Comparison of ENCODE assay signal across 26 cellular contexts in the genomic region with DNA sequence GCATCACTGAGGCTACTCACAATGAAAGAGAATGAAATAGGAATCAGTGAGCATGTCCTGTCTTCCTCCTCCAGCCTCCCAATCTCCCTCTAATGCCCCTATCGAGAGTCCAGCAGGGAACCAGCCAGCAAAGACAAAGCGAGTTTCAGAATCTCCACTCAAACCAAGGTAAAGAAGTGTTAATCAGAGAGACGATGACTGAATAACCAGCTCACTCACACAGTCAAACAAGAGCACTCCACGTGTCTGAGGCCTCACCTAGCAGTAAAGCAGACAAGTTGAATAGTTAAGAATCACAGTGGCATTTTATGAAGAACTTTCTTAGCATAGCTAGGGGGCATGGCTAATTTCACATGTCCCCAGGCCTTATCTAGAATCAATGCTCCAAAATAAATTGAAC. TPM values are rescaled to one million over a fixed set of nuclear protein-coding genes. Genes with fewer than 3 reads are reported as not detected.
"Had no signal": no experiment of that assay in that cellular context is flagged by ENCODE, and none has a peak within 500 bp of the region (broad histone marks: within the 10 kb centered on the region; RNA-seq: fewer than 3 reads in every experiment).

No MANE protein-coding gene starts in this region.

- H3K27ac Mint-ChIP-seq: activated CD4-positive, alpha-beta memory T cell treated with anti-CD3 and anti-CD28 coated beads for 36 hours; activated naive CD4-positive, alpha-beta T cell treated with anti-CD3 and anti-CD28 coated beads, Interleukin-2, amount 10 ng/mL, durations not matched to agents 7 days and 5 days; activated T-cell treated with anti-CD3 and anti-CD28 coated beads, Interleukin-2, amount 50 U/mL, for 72 hours; endodermal cell; natural killer cell treated with Interleukin-12 subunit alpha and Interleukin-12 subunit beta and Interleukin-15 and Interleukin-18, amount 100 ng/mL, for 72 hours; stimulated activated effector memory CD8-positive, alpha-beta T cell treated with anti-CD3 and anti-CD28 coated beads, Interleukin-12 subunit alpha, Interleukin-12 subunit beta, amount 100 ng/mL, for 72 hours; stimulated activated naive CD8-positive, alpha-beta T cell treated with anti-CD3 and anti-CD28 coated beads, Interleukin-15, amount 100 ng/mL, for 72 hours; T-helper 1 cell treated with Interleukin-12 subunit alpha and Interleukin-12 subunit beta and Interleukin-4 antibody, amounts not matched to agents 30 μg/mL and 1 μg/mL, for 36 hours had no signal

- H3K4me3 ChIP-seq: coronary artery, pancreas, suprapubic skin, upper lobe of left lung had no signal

- H3K4me1 ChIP-seq: foreskin keratinocyte, suprapubic skin had no signal

- H3K27ac ChIP-seq: coronary artery, epithelial cell of prostate, foreskin keratinocyte, pancreas, suprapubic skin, upper lobe of left lung had no signal

- H3K36me3 ChIP-seq: pancreas, suprapubic skin, upper lobe of left lung had no signal

- H3K27me3 ChIP-seq: pancreas, upper lobe of left lung had no signal

- DNase-seq: activated CD4-positive, alpha-beta memory T cell treated with anti-CD3 and anti-CD28 coated beads for 36 hours; activated CD4-positive, alpha-beta T cell treated with anti-CD3 and anti-CD28 coated beads for 4 hours; activated CD4-positive, CD25-positive, alpha-beta regulatory T cell; activated effector memory CD4-positive, alpha-beta T cell treated with anti-CD3 and anti-CD28 coated beads, Interleukin-2, amount 50 U/mL, for 16 hours; activated naive CD4-positive, alpha-beta T cell treated with anti-CD3 and anti-CD28 coated beads, Interleukin-2, amount 10 ng/mL, durations not matched to agents 7 days and 5 days; activated T-cell treated with anti-CD3 and anti-CD28 coated beads, Interleukin-2, amount 50 U/mL, for 72 hours; amygdala; cerebellar nuclear complex; endodermal cell; foreskin keratinocyte; left ventricle myocardium superior; pancreas; right cardiac atrium; stimulated activated CD4-positive, alpha-beta T cell treated with anti-CD3 and anti-CD28 coated beads, Interleukin-1b, Interleukin-23, amount 100 ng/mL, for 48 hours; stimulated activated naive CD8-positive, alpha-beta T cell treated with anti-CD3 and anti-CD28 coated beads, Interleukin-15, amount 100 ng/mL, for 72 hours; T1000; upper lobe of left lung had no signal

- ATAC-seq: activated T-cell treated with anti-CD3 and anti-CD28 coated beads, Interleukin-2, amount 50 U/mL, for 72 hours; foreskin keratinocyte; left ventricle myocardium superior; natural killer cell treated with Interleukin-12 subunit alpha and Interleukin-12 subunit beta and Interleukin-15 and Interleukin-18, amount 100 ng/mL, for 72 hours; pancreas; right cardiac atrium; stimulated activated effector memory CD8-positive, alpha-beta T cell treated with anti-CD3 and anti-CD28 coated beads, Interleukin-12 subunit alpha, Interleukin-12 subunit beta, amount 100 ng/mL, for 72 hours; stimulated activated naive CD8-positive, alpha-beta T cell treated with anti-CD3 and anti-CD28 coated beads, Interleukin-15, amount 100 ng/mL, for 72 hours had no signal

- H3K36me3 Mint-ChIP-seq: activated CD4-positive, alpha-beta memory T cell treated with anti-CD3 and anti-CD28 coated beads for 36 hours; natural killer cell treated with Interleukin-12 subunit alpha and Interleukin-12 subunit beta and Interleukin-15 and Interleukin-18, amount 100 ng/mL, for 72 hours; stimulated activated effector memory CD8-positive, alpha-beta T cell treated with anti-CD3 and anti-CD28 coated beads, Interleukin-12 subunit alpha, Interleukin-12 subunit beta, amount 100 ng/mL, for 72 hours had no signal

- H3K9me3 Mint-ChIP-seq: activated CD4-positive, alpha-beta memory T cell treated with anti-CD3 and anti-CD28 coated beads for 36 hours; activated naive CD4-positive, alpha-beta T cell treated with anti-CD3 and anti-CD28 coated beads, Interleukin-2, amount 10 ng/mL, durations not matched to agents 7 days and 5 days; activated T-cell treated with anti-CD3 and anti-CD28 coated beads, Interleukin-2, amount 50 U/mL, for 72 hours; endodermal cell; natural killer cell treated with Interleukin-12 subunit alpha and Interleukin-12 subunit beta and Interleukin-15 and Interleukin-18, amount 100 ng/mL, for 72 hours; stimulated activated effector memory CD8-positive, alpha-beta T cell treated with anti-CD3 and anti-CD28 coated beads, Interleukin-12 subunit alpha, Interleukin-12 subunit beta, amount 100 ng/mL, for 72 hours; stimulated activated naive CD8-positive, alpha-beta T cell treated with anti-CD3 and anti-CD28 coated beads, Interleukin-15, amount 100 ng/mL, for 72 hours; T-helper 1 cell treated with Interleukin-12 subunit alpha and Interleukin-12 subunit beta and Interleukin-4 antibody, amounts not matched to agents 30 μg/mL and 1 μg/mL, for 36 hours had no signal

- H3K9me3 ChIP-seq: pancreas, suprapubic skin, upper lobe of left lung had no signal

- H3K4me3 Mint-ChIP-seq: activated CD4-positive, alpha-beta memory T cell treated with anti-CD3 and anti-CD28 coated beads for 36 hours; activated naive CD4-positive, alpha-beta T cell treated with anti-CD3 and anti-CD28 coated beads, Interleukin-2, amount 10 ng/mL, durations not matched to agents 7 days and 5 days; activated T-cell treated with anti-CD3 and anti-CD28 coated beads, Interleukin-2, amount 50 U/mL, for 72 hours; endodermal cell; natural killer cell treated with Interleukin-12 subunit alpha and Interleukin-12 subunit beta and Interleukin-15 and Interleukin-18, amount 100 ng/mL, for 72 hours; stimulated activated effector memory CD8-positive, alpha-beta T cell treated with anti-CD3 and anti-CD28 coated beads, Interleukin-12 subunit alpha, Interleukin-12 subunit beta, amount 100 ng/mL, for 72 hours; stimulated activated naive CD8-positive, alpha-beta T cell treated with anti-CD3 and anti-CD28 coated beads, Interleukin-15, amount 100 ng/mL, for 72 hours; T-helper 1 cell treated with Interleukin-12 subunit alpha and Interleukin-12 subunit beta and Interleukin-4 antibody, amounts not matched to agents 30 μg/mL and 1 μg/mL, for 36 hours had no signal

RNA-seq across cellular contexts. Expression of gene TREM1, which starts 3.3 kb away (rescaled TPM):
- total RNA-seq: endodermal cell, foreskin keratinocyte, glomerular endothelial cell, pulmonary artery endothelial cell had no signal
- polyA plus RNA-seq: foreskin keratinocyte had no signal

RNA-seq across cellular contexts. Expression of gene NCR2, which starts 45.6 kb away (rescaled TPM):
- total RNA-seq: activated CD4-positive, alpha-beta memory T cell treated with anti-CD3 and anti-CD28 coated beads for 36 hours; activated T-cell treated with anti-CD3 and anti-CD28 coated beads, Interleukin-2, amount 50 U/mL, for 72 hours; endodermal cell; foreskin keratinocyte; glomerular endothelial cell; left ventricle myocardium superior; pancreas; pulmonary artery endothelial cell; right cardiac atrium; skeletal muscle tissue; suprapubic skin; upper lobe of left lung had no signal
- polyA plus RNA-seq: foreskin keratinocyte, pancreas, right cardiac atrium had no signal
